22 cellular contexts compared by ENCODE assay signal in genomic region chr5:103178167-103178566, GRCh38. TPM values are rescaled to one million over a fixed set of nuclear protein-coding genes. Genes with fewer than 3 reads are reported as not detected.
DNase-seq lines count a peak whose midpoint lies in the region; ATAC-seq and TF ChIP-seq lines count a peak whose summit lies in the region.
"Had no signal": no experiment of that assay in that cellular context is flagged by ENCODE, and none has a peak within 500 bp of the region (broad histone marks: within the 10 kb centered on the region; RNA-seq: fewer than 3 reads in every experiment).

No MANE protein-coding gene starts in this region.

- no peak overlapping the region for H3K9ac ChIP-seq in adipocyte (ENCODE audit: low read length)

- no peaks in the 10 kb centered on the region for H3K4me1 ChIP-seq in adipocyte (ENCODE audit: control insufficient read depth, insufficient read depth, low read length)
- H3K4me1 ChIP-seq: right lobe of liver, testis had no signal

- H3K27me3 ChIP-seq in adipocyte (replicated peaks; ENCODE audit: control insufficient read depth, insufficient read depth, low read length), result no peaks in the 10 kb centered on the region
- H3K27me3 ChIP-seq: right lobe of liver, testis had no signal

- no peak overlapping the region for H3K4me3 ChIP-seq in adipocyte (ENCODE audit: low read length)
- H3K4me3 ChIP-seq: lung, right lobe of liver, testis had no signal

- no peaks in the 10 kb centered on the region for H3K9me3 Mint-ChIP-seq in activated CD8-positive, alpha-beta T cell treated with anti-CD3 and anti-CD28 coated beads for 36 hours
- no peaks in the 10 kb centered on the region for H3K9me3 Mint-ChIP-seq in activated CD8-positive, alpha-beta T cell treated with anti-CD3 and anti-CD28 coated beads, Interleukin-2, amount 10 ng/mL, durations not matched to agents 7 days and 5 days (ENCODE audit: insufficient read depth)
- no peaks in the 10 kb centered on the region for H3K9me3 Mint-ChIP-seq in type B pancreatic cell
- no peaks in the 10 kb centered on the region for H3K9me3 Mint-ChIP-seq in stimulated activated effector memory CD8-positive, alpha-beta T cell treated with anti-CD3 and anti-CD28 coated beads, Interleukin-12 subunit alpha, Interleukin-12 subunit beta, amount 100 ng/mL, for 72 hours
- H3K9me3 Mint-ChIP-seq: CD14-positive monocyte; IgD-negative memory B cell; T-helper 2 cell treated with Interferon-gamma antibody and Interleukin-4, amounts not matched to agents 5 μg/mL and 100 μg/mL, for 36 hours had no signal

- intact Hi-C loops in activated CD8-positive, alpha-beta T cell treated with anti-CD3 and anti-CD28 coated beads for 36 hours (cut with micrococcal nuclease), result no loop called here

- H3K4me1 Mint-ChIP-seq in activated CD8-positive, alpha-beta T cell treated with anti-CD3 and anti-CD28 coated beads for 36 hours (ENCODE audit: low read depth), result no peaks in the 10 kb centered on the region
- no peaks in the 10 kb centered on the region for H3K4me1 Mint-ChIP-seq in activated CD8-positive, alpha-beta T cell treated with anti-CD3 and anti-CD28 coated beads, Interleukin-2, amount 10 ng/mL, durations not matched to agents 7 days and 5 days (ENCODE audit: low read depth)
- H3K4me1 Mint-ChIP-seq in type B pancreatic cell (ENCODE audit: unreplicated experiment), result no peaks in the 10 kb centered on the region
- no peaks in the 10 kb centered on the region for H3K4me1 Mint-ChIP-seq in stimulated activated effector memory CD8-positive, alpha-beta T cell treated with anti-CD3 and anti-CD28 coated beads, Interleukin-12 subunit alpha, Interleukin-12 subunit beta, amount 100 ng/mL, for 72 hours
- H3K4me1 Mint-ChIP-seq: CD14-positive monocyte had no signal

- POLR2A ChIA-PET in activated CD8-positive, alpha-beta T cell treated with anti-CD3 and anti-CD28 coated beads for 36 hours (lab: Charles Lee), result no interaction called here
- POLR2A ChIA-PET in activated CD8-positive, alpha-beta T cell treated with anti-CD3 and anti-CD28 coated beads, Interleukin-2, amount 10 ng/mL, durations not matched to agents 7 days and 5 days (lab: Charles Lee), result interaction anchor here (1.3 kb wide), 1 partner anchor 58 kb away, joined by 3 read pairs; the partner anchor contains the start of genes GIN1 and PPIP5K2

- H3K4me3 Mint-ChIP-seq in activated CD8-positive, alpha-beta T cell treated with anti-CD3 and anti-CD28 coated beads for 36 hours, result no peak overlapping the region
- no peak overlapping the region for H3K4me3 Mint-ChIP-seq in activated CD8-positive, alpha-beta T cell treated with anti-CD3 and anti-CD28 coated beads, Interleukin-2, amount 10 ng/mL, durations not matched to agents 7 days and 5 days
- H3K4me3 Mint-ChIP-seq in type B pancreatic cell, result no peak overlapping the region
- no peak overlapping the region for H3K4me3 Mint-ChIP-seq in stimulated activated effector memory CD8-positive, alpha-beta T cell treated with anti-CD3 and anti-CD28 coated beads, Interleukin-12 subunit alpha, Interleukin-12 subunit beta, amount 100 ng/mL, for 72 hours
- H3K4me3 Mint-ChIP-seq: activated naive CD8-positive, alpha-beta T cell; CD14-positive monocyte; IgD-negative memory B cell; T-helper 2 cell treated with Interferon-gamma antibody and Interleukin-4, amounts not matched to agents 5 μg/mL and 100 μg/mL, for 36 hours had no signal

- DNase-seq in activated CD8-positive, alpha-beta T cell treated with anti-CD3 and anti-CD28 coated beads for 36 hours, result no peak
- no peak for DNase-seq in activated CD8-positive, alpha-beta T cell treated with anti-CD3 and anti-CD28 coated beads, Interleukin-2, amount 10 ng/mL, durations not matched to agents 7 days and 5 days
- DNase-seq in M059J (ENCODE audit: low read depth) (peak; percentile 1), adipocyte (ENCODE audit: low read depth) (peak; percentile 1), type B pancreatic cell (ENCODE audit: extremely low spot score, unreplicated experiment) (no peak), omental fat pad (ENCODE audit: low spot score) (no peak)
- no peak for DNase-seq in effector CD8-positive, alpha-beta T cell (lab: John Stamatoyannopoulos, UW)
- DNase-seq in stimulated activated effector memory CD8-positive, alpha-beta T cell treated with anti-CD3 and anti-CD28 coated beads, Interleukin-12 subunit alpha, Interleukin-12 subunit beta, amount 100 ng/mL, for 72 hours (ENCODE audit: low spot score in 2 of 2), result no peak
- DNase-seq: hippocampal formation; islet precursor cell; NCI-H2029; NCI-H446 treated with DMSO at 0.1 percent for 48 hours; occipital lobe; right lobe of liver; SHP77; stimulated activated CD4-positive, alpha-beta T cell treated with anti-CD3 and anti-CD28 coated beads, Interleukin-15, amount 100 ng/mL, for 24 hours; testis had no signal

- H3K36me3 ChIP-seq in adipocyte (ENCODE audit: control insufficient read depth, insufficient read depth, low read length, severe bottlenecking), result peaks cover 45% of the 10 kb centered on the region

- no peak overlapping the region for H3K27ac Mint-ChIP-seq in activated CD8-positive, alpha-beta T cell treated with anti-CD3 and anti-CD28 coated beads for 36 hours
- H3K27ac Mint-ChIP-seq in activated CD8-positive, alpha-beta T cell treated with anti-CD3 and anti-CD28 coated beads, Interleukin-2, amount 10 ng/mL, durations not matched to agents 7 days and 5 days, result no peak overlapping the region
- no peak overlapping the region for H3K27ac Mint-ChIP-seq in type B pancreatic cell
- H3K27ac Mint-ChIP-seq in stimulated activated effector memory CD8-positive, alpha-beta T cell treated with anti-CD3 and anti-CD28 coated beads, Interleukin-12 subunit alpha, Interleukin-12 subunit beta, amount 100 ng/mL, for 72 hours, result no peak overlapping the region
- H3K27ac Mint-ChIP-seq: activated naive CD8-positive, alpha-beta T cell; CD14-positive monocyte; IgD-negative memory B cell; T-helper 2 cell treated with Interferon-gamma antibody and Interleukin-4, amounts not matched to agents 5 μg/mL and 100 μg/mL, for 36 hours had no signal

- peak; percentile 30 for ATAC-seq in activated CD8-positive, alpha-beta T cell treated with anti-CD3 and anti-CD28 coated beads for 36 hours
- ATAC-seq in activated CD8-positive, alpha-beta T cell treated with anti-CD3 and anti-CD28 coated beads, Interleukin-2, amount 10 ng/mL, durations not matched to agents 7 days and 5 days, result no peak
- ATAC-seq in omental fat pad (ENCODE audit: low FRiP score), result no peak
- no peak for ATAC-seq in stimulated activated effector memory CD8-positive, alpha-beta T cell treated with anti-CD3 and anti-CD28 coated beads, Interleukin-12 subunit alpha, Interleukin-12 subunit beta, amount 100 ng/mL, for 72 hours
- ATAC-seq: right lobe of liver had no signal

- H3K36me3 Mint-ChIP-seq in activated CD8-positive, alpha-beta T cell treated with anti-CD3 and anti-CD28 coated beads for 36 hours (ENCODE audit: low read depth), result peaks cover 4% of the 10 kb centered on the region
- peaks cover 20% of the 10 kb centered on the region for H3K36me3 Mint-ChIP-seq in activated CD8-positive, alpha-beta T cell treated with anti-CD3 and anti-CD28 coated beads, Interleukin-2, amount 10 ng/mL, durations not matched to agents 7 days and 5 days (ENCODE audit: low read depth)
- H3K36me3 Mint-ChIP-seq in type B pancreatic cell, result peaks cover 21% of the 10 kb centered on the region
- H3K36me3 Mint-ChIP-seq in stimulated activated effector memory CD8-positive, alpha-beta T cell treated with anti-CD3 and anti-CD28 coated beads, Interleukin-12 subunit alpha, Interleukin-12 subunit beta, amount 100 ng/mL, for 72 hours, result peaks cover 47% of the 10 kb centered on the region

- no peak for TF ChIP-seq CTCF in activated CD8-positive, alpha-beta T cell treated with anti-CD3 and anti-CD28 coated beads for 36 hours (IDR thresholded peaks at IDR 0.05)
- TF ChIP-seq CTCF in type B pancreatic cell (conservative IDR thresholded peaks at IDR 0.05) (peak; percentile 41), omental fat pad (IDR thresholded peaks at IDR 0.05) (no peak)

- H3K9me3 ChIP-seq in adipocyte (ENCODE audit: control insufficient read depth, low read length), result no peaks in the 10 kb centered on the region
- H3K9me3 ChIP-seq: right lobe of liver, testis had no signal

- CTCF ChIA-PET in activated CD8-positive, alpha-beta T cell treated with anti-CD3 and anti-CD28 coated beads for 36 hours (lab: Charles Lee), result interaction anchor here (0.9 to 1.5 kb wide), 3 partner anchors 10 to 38 kb away, joined by 3 to 4 read pairs (median 3); no protein-coding TSS in a partner anchor
- CTCF ChIA-PET in activated CD8-positive, alpha-beta T cell treated with anti-CD3 and anti-CD28 coated beads, Interleukin-2, amount 10 ng/mL, durations not matched to agents 7 days and 5 days (lab: Charles Lee), result interaction anchor here (1.1 to 1.2 kb wide), 2 partner anchors 9 to 11 kb away, joined by 3 read pairs; no protein-coding TSS in a partner anchor

- H3K27me3 Mint-ChIP-seq in activated CD8-positive, alpha-beta T cell treated with anti-CD3 and anti-CD28 coated beads for 36 hours, result no peaks in the 10 kb centered on the region
- no peaks in the 10 kb centered on the region for H3K27me3 Mint-ChIP-seq in activated CD8-positive, alpha-beta T cell treated with anti-CD3 and anti-CD28 coated beads, Interleukin-2, amount 10 ng/mL, durations not matched to agents 7 days and 5 days (ENCODE audit: low read depth)
- H3K27me3 Mint-ChIP-seq in type B pancreatic cell, result no peaks in the 10 kb centered on the region
- H3K27me3 Mint-ChIP-seq: activated naive CD8-positive, alpha-beta T cell; IgD-negative memory B cell had no signal

RNA-seq across cellular contexts. Expression of gene PPIP5K2, which starts 58.1 kb away (rescaled TPM):
- 10 to 100 TPM; 50.5 to 59.5 TPM for total RNA-seq in activated CD8-positive, alpha-beta T cell treated with anti-CD3 and anti-CD28 coated beads for 36 hours
- total RNA-seq in activated CD8-positive, alpha-beta T cell treated with anti-CD3 and anti-CD28 coated beads, Interleukin-2, amount 10 ng/mL, durations not matched to agents 7 days and 5 days, result 10 to 100 TPM; 65.7 to 68.2 TPM
- 22.4 and 23.4 TPM in 2 replicates for total RNA-seq in M059J (2014; rRNA removed; shearing (Covaris generic))
- total RNA-seq in type B pancreatic cell (ENCODE audit: low replicate concordance), result 59.5 and 71.5 TPM in 2 replicates
- total RNA-seq in omental fat pad, result 10 to 100 TPM; 30.1 to 36.9 (median 33.7) TPM

RNA-seq across cellular contexts. Expression of gene GIN1, which starts 58.2 kb away (rescaled TPM):
- total RNA-seq in activated CD8-positive, alpha-beta T cell treated with anti-CD3 and anti-CD28 coated beads for 36 hours, result 10 to 100 TPM in 1 of 2 experiments, 1 to 10 TPM in 1; 9.8 to 11.7 TPM
- total RNA-seq in activated CD8-positive, alpha-beta T cell treated with anti-CD3 and anti-CD28 coated beads, Interleukin-2, amount 10 ng/mL, durations not matched to agents 7 days and 5 days, result 10 to 100 TPM in 1 of 2 experiments, 1 to 10 TPM in 1; 7.5 to 14.9 TPM
- 4.1 and 7.6 TPM in 2 replicates for total RNA-seq in M059J (2014; rRNA removed; shearing (Covaris generic))
- 6.9 and 8.0 TPM in 2 replicates for total RNA-seq in type B pancreatic cell (ENCODE audit: low replicate concordance)
- total RNA-seq in omental fat pad, result 1 to 10 TPM; 2.4 to 5.1 (median 4.2) TPM

Comparison
In these comparisons a context has a peak if more than half of its experiments do, and no peak if none do; other contexts are left out.
1. DNase-seq: peak in M059J (single experiment) and adipocyte (single experiment); none in activated CD8-positive, alpha-beta T cell treated with anti-CD3 and anti-CD28 coated beads for 36 hours (single experiment), activated CD8-positive, alpha-beta T cell treated with anti-CD3 and anti-CD28 coated beads, Interleukin-2, amount 10 ng/mL, durations not matched to agents 7 days and 5 days (single experiment), type B pancreatic cell (single experiment), omental fat pad (single experiment), effector CD8-positive, alpha-beta T cell (single experiment) and stimulated activated effector memory CD8-positive, alpha-beta T cell treated with anti-CD3 and anti-CD28 coated beads, Interleukin-12 subunit alpha, Interleukin-12 subunit beta, amount 100 ng/mL, for 72 hours (0 of 2).